ENCODE assay signal across 10 cellular contexts in the genomic region with DNA sequence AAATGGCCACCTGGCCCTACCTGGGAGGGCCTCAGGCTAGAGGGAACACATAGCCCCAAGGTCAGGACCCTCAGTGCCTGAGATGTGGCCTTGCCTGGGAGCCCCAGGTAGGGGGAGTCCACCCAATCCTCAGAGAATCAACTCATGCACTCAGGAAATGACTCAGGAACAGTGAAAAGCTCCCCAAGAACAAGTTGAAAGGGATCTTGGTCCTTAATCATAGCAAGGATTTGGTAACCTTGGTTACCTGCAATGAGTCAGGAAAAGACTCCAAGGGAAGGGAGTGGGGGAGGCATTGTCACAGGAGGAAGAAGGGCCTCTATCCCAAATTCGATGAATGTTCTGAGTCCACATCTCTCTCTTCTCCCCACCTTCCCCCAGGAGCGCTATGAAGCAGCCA. TPM values are rescaled to one million over a fixed set of nuclear protein-coding genes. Genes with fewer than 3 reads are reported as not detected.
A peak's percentile ranks its signal among the peaks of the same experiment; 100 is the strongest.
DNase-seq lines count a peak whose midpoint lies in the region; FAIRE-seq and TF ChIP-seq lines count a peak whose summit lies in the region.
"Had no signal": no experiment of that assay in that cellular context is flagged by ENCODE, and none has a peak within 500 bp of the region (broad histone marks: within the 10 kb centered on the region; RNA-seq: fewer than 3 reads in every experiment).

No MANE protein-coding gene starts in this region.

- no peak for TF ChIP-seq POLR2A in sigmoid colon (IDR thresholded peaks at IDR 0.05)

- H3K9me3 ChIP-seq in sigmoid colon = no peaks in the 10 kb centered on the region

- TF ChIP-seq EP300 in sigmoid colon (IDR thresholded peaks at IDR 0.05) = no peak

- H3K4me1 ChIP-seq in sigmoid colon = peaks cover 0 to 93% (median 73%) of the 10 kb centered on the region in 4 donors

- peak overlapping the region; percentile 98 for H3K27ac ChIP-seq in epithelial cell of prostate
- peak overlapping the region; percentile 0 to 100 (median 50) for H3K27ac ChIP-seq in sigmoid colon
- H3K27ac ChIP-seq: SK-N-MC had no signal

- no peaks in the 10 kb centered on the region for H3K27me3 ChIP-seq in sigmoid colon

- 93 to 94% methylated on average over 2 of the region's 2 CpGs for WGBS in sigmoid colon, 2 donors

- H3K4me3 ChIP-seq in sigmoid colon = no peak overlapping the region
- H3K4me3 ChIP-seq: SK-N-MC had no signal

- FAIRE-seq in RCC 7860 (lab: Jason Lieb, UNC) = peak; percentile 47
- FAIRE-seq: G401.6 had no signal

- intact Hi-C loops in sigmoid colon (cut with DNase I) = no loop called here

- peak; percentile 70 for DNase-seq in EL
- DNase-seq in RCC 7860 (ENCODE audit: low spot score) = peak; percentile 78
- DNase-seq in epithelial cell of prostate (ENCODE audit: low read depth, low spot score) = peak; percentile 60
- no peak for DNase-seq in sigmoid colon
- DNase-seq in foreskin melanocyte = no peak
- DNase-seq in NCI-H524 (lab: John Stamatoyannopoulos, UW) = no peak
- DNase-seq in GF-D8 (lab: John Stamatoyannopoulos, UW) = no peak
- DNase-seq: activated CD8-positive, alpha-beta memory T cell treated with anti-CD3 and anti-CD28 coated beads, Interleukin-2, amount 10 ng/mL, durations not matched to agents 7 days and 5 days had no signal

- no peak for TF ChIP-seq CTCF in sigmoid colon (IDR thresholded peaks at IDR 0.05)

- H3K36me3 ChIP-seq in sigmoid colon = peaks cover 40 to 74% (median 64%) of the 10 kb centered on the region in 4 donors

RNA-seq across cellular contexts. Expression of a gene that starts 17.0 kb away (rescaled TPM):
- total RNA-seq in sigmoid colon = 100 to 1,000 TPM; 104 to 226 (median 129) TPM
- polyA plus RNA-seq in sigmoid colon = 10 to 100 TPM; 31.8 to 60.9 (median 57.1) TPM

RNA-seq across cellular contexts. Expression of a gene that starts 23.7 kb away (rescaled TPM):
- 100 to 1,000 TPM; 108 to 177 (median 129) TPM for total RNA-seq in sigmoid colon
- polyA plus RNA-seq in sigmoid colon = 100 to 1,000 TPM in 1 of 3 donors, 10 to 100 TPM in 2; 75.1 to 102 (median 80.9) TPM

RNA-seq across cellular contexts. Expression of a gene that starts 48.0 kb away (rescaled TPM):
- 10 to 100 TPM in 1 of 4 donors, 1 to 10 TPM in 3; 1.8 to 13.0 (median 4.3) TPM for total RNA-seq in sigmoid colon
- 1 to 10 TPM in 2 of 3 donors, under 1 TPM in 1; 0.60 to 3.2 (median 2.4) TPM for polyA plus RNA-seq in sigmoid colon
- total RNA-seq: activated CD8-positive, alpha-beta memory T cell treated with anti-CD3 and anti-CD28 coated beads, Interleukin-2, amount 10 ng/mL, durations not matched to agents 7 days and 5 days had no signal

RNA-seq across cellular contexts. Expression of a gene that starts 51.3 kb away (rescaled TPM):
- 100 to 1,000 TPM in 1 of 4 donors, 10 to 100 TPM in 3; 77.8 to 104 (median 89.9) TPM for total RNA-seq in sigmoid colon
- 10 to 100 TPM; 25.4 to 52.0 (median 30.6) TPM for polyA plus RNA-seq in sigmoid colon

Comparison
In these comparisons a context has a peak if more than half of its experiments do, and no peak if none do; other contexts are left out.
1. DNase-seq: peak in EL (single experiment), RCC 7860 (single experiment) and epithelial cell of prostate (single experiment); none in sigmoid colon (single experiment), foreskin melanocyte (single experiment), NCI-H524 (0 of 2) and GF-D8 (single experiment).